ENCODE assay signal across 30 cellular contexts in the genomic region with DNA sequence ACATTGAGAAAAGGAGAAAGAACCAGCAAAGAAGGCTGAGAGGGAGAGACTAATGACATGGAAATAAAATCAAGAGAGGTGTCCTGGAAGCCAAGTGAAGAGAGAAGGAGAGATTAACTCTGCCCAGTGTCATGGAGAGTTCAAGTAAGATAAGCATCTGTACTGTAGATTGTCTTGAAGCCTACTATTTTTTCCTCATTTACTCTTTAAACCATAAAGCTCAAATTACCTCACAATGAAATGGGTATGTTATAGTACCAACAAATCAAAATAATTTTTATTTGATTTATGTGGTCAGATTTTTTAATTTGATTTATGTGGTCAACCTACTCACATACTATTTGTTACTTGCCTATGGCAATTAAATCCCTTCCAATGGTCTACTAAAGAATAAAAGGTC. TPM values are rescaled to one million over a fixed set of nuclear protein-coding genes. Genes with fewer than 3 reads are reported as not detected.
"Had no signal": no experiment of that assay in that cellular context is flagged by ENCODE, and none has a peak within 500 bp of the region (broad histone marks: within the 10 kb centered on the region; RNA-seq: fewer than 3 reads in every experiment).

No MANE protein-coding gene starts in this region.

- H3K4me2 ChIP-seq: neural progenitor cell, smooth muscle cell had no signal

- FAIRE-seq: islet of Langerhans, kidney had no signal

- H3K27me3 ChIP-seq: left lung, neural progenitor cell, right atrium auricular region, right lobe of liver, tibial nerve, vagina had no signal

- H3K9ac ChIP-seq: neural progenitor cell, parathyroid adenoma had no signal

- ATAC-seq: left colon; left lung; natural killer cell; psoas muscle; right lobe of liver; stimulated activated memory B cell treated with anti-CD40 and anti-IgM and Interleukin-4, amounts not matched to agents 10 μg/mL and 1 μg/mL and 100 μg/mL, for 72 hours; stimulated activated naive CD8-positive, alpha-beta T cell treated with anti-CD3 and anti-CD28 coated beads, Interleukin-15, amount 100 ng/mL, for 72 hours had no signal

- H3K79me2 ChIP-seq: parathyroid adenoma had no signal

- H3K36me3 ChIP-seq: left lung, neural progenitor cell, neutrophil, right atrium auricular region, right lobe of liver, tibial nerve, vagina had no signal

- H3K9me3 ChIP-seq: left lung, neutrophil, psoas muscle, right atrium auricular region, right lobe of liver, tibial nerve, vagina had no signal

- H2AFZ ChIP-seq: neural progenitor cell, parathyroid adenoma had no signal

- H3K4me3 ChIP-seq: left lung, lung, neural progenitor cell, psoas muscle, right atrium auricular region, right lobe of liver, smooth muscle cell, tibial nerve, vagina had no signal

- DNase-seq: hypothalamus; immature natural killer cell; kidney; left colon; left lung; mesendoderm; naive B cell; natural killer cell; nephron progenitor cell; occipital lobe; psoas muscle; right lobe of liver; stimulated activated CD4-positive, alpha-beta T cell treated with anti-CD3 and anti-CD28 coated beads, Interleukin-1b, Interleukin-23, amount 100 ng/mL, for 48 hours; stimulated activated CD4-positive, alpha-beta T cell treated with anti-CD3 and anti-CD28 coated beads, Interleukin-2, amount 100 ng/mL, for 48 hours; stimulated activated CD4-positive, alpha-beta T cell treated with anti-CD3 and anti-CD28 coated beads, Interleukin-4, amount 100 ng/mL, for 4 hours; stimulated activated CD8-positive, alpha-beta memory T cell treated with anti-CD3 and anti-CD28 coated beads, Interleukin-4, amount 100 ng/mL, for 48 hours; stimulated activated naive CD4-positive, alpha-beta T cell treated with Interleukin-2 at 50 U/mL for 16 hours; stimulated activated naive CD8-positive, alpha-beta T cell treated with anti-CD3 and anti-CD28 coated beads, Interleukin-15, amount 100 ng/mL, for 72 hours; substantia nigra had no signal

- H3K27ac ChIP-seq: left lung, neural progenitor cell, neutrophil, parathyroid adenoma, psoas muscle, right atrium auricular region, right lobe of liver, tibial nerve, vagina had no signal

RNA-seq across cellular contexts. Expression of a gene that starts 5.2 kb away (rescaled TPM):
- total RNA-seq: mononuclear cell, natural killer cell had no signal
- polyA plus RNA-seq: immature natural killer cell had no signal
